14 cellular contexts compared by ENCODE assay signal in the genomic region with DNA sequence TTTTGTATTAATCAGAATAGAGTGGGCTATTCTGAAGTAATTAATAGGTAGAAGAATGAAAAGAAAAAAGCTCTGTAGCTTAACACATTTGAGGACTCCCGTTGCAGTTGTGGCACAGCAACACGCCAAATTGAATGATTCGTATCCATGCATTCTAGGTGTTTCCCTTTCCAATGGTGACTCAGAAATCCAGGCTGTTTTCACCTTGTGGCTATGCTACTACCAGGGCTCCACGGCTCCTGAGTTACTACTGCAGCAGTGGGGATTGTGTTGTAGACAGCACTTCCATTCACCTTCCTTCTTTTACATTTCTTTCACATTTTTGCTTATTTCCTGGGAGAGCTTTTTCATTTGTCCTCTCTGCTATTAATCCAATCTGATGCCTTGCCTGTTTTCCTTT.
A peak's percentile ranks its signal among the peaks of the same experiment; 100 is the strongest.
DNase-seq lines count a peak whose midpoint lies in the region; ATAC-seq and TF ChIP-seq lines count a peak whose summit lies in the region.
"Had no signal": no experiment of that assay in that cellular context is flagged by ENCODE, and none has a peak within 500 bp of the region (broad histone marks: within the 10 kb centered on the region; RNA-seq: fewer than 3 reads in every experiment).

No MANE protein-coding gene starts in this region.

- dilution Hi-C loops in mammary epithelial cell (cut with HindIII; ENCODE audit: low sequenced_read_pairs): no loop called here

- no peak overlapping the region for H3K27ac ChIP-seq in mammary epithelial cell (ENCODE audit: insufficient read depth, low read depth, low read length)
- no peak overlapping the region for H3K27ac ChIP-seq in heart right ventricle
- H3K27ac ChIP-seq: BLaER1 treated with 17β-estradiol and CSF1 and Interleukin-3, amounts not matched to agents 10 nM and 100 nM had no signal

- POLR2A ChIA-PET in MCF 10A (lab: Yijun Ruan, JAX) (no interaction called here), WTC11 (lab: Charles Lee) (no interaction called here)

- TF ChIP-seq CTCF in mammary epithelial cell (conservative IDR thresholded peaks at IDR 0.05 in 1 of 2, IDR thresholded peaks at IDR 0.05 in 1 of 2; ENCODE audit: extremely low read depth in 1 of 2, insufficient read depth in 1 of 2, low read depth in 1 of 2, low read length in 2 of 2): no peak
- TF ChIP-seq CTCF in MCF 10A (IDR thresholded peaks at IDR 0.05; ENCODE audit: unreplicated experiment): no peak
- no peak for TF ChIP-seq CTCF in WTC11 (IDR thresholded peaks at IDR 0.05)
- TF ChIP-seq CTCF in heart right ventricle (IDR thresholded peaks at IDR 0.05): no peak

- H3K4me3 ChIP-seq in mammary epithelial cell (replicated peaks in 1 of 3; ENCODE audit: insufficient read depth in 1 of 3, low read depth in 2 of 3, low read length in 3 of 3) (no peak overlapping the region), heart right ventricle (no peak overlapping the region)
- H3K4me3 ChIP-seq: BLaER1 treated with 17β-estradiol and CSF1 and Interleukin-3, amounts not matched to agents 10 nM and 100 nM had no signal

- intact Hi-C loops in mammary epithelial cell (cut with micrococcal nuclease) (no loop called here), MCF 10A (cut with micrococcal nuclease) (no loop called here), heart right ventricle (cut with DNase I) (no loop called here)

- 63% methylated on average over 4 of the region's 4 CpGs for WGBS in mammary epithelial cell (ENCODE audit: low coverage, missing lambda C conversion rate)
- 80 to 81% methylated on average over 4 of the region's 4 CpGs for WGBS in heart right ventricle, 2 donors

- no peaks in the 10 kb centered on the region for H4K20me1 ChIP-seq in mammary epithelial cell (ENCODE audit: insufficient read depth, low read length)
- H4K20me1 ChIP-seq: BLaER1 treated with 17β-estradiol and CSF1 and Interleukin-3, amounts not matched to agents 10 nM and 100 nM had no signal

- H3K27me3 Mint-ChIP-seq in MCF 10A (ENCODE audit: insufficient read depth, unreplicated experiment) (no peaks in the 10 kb centered on the region), WTC11 (ENCODE audit: low read depth) (no peaks in the 10 kb centered on the region)
- H3K27me3 Mint-ChIP-seq: CD4-positive, CD25-positive, alpha-beta regulatory T cell had no signal

- H3K9me3 Mint-ChIP-seq in MCF 10A (ENCODE audit: unreplicated experiment): peaks cover 8% of the 10 kb centered on the region
- peaks cover 12% of the 10 kb centered on the region for H3K9me3 Mint-ChIP-seq in WTC11
- H3K9me3 Mint-ChIP-seq: H9 had no signal

- CTCF ChIA-PET in mammary epithelial cell (lab: Charles Lee; ENCODE audit: low non-redundant PET): no interaction called here
- CTCF ChIA-PET in MCF 10A (lab: Yijun Ruan, JAX): interaction anchor here (0.5 kb wide), 1 partner anchor 1605 kb away, joined by 4 read pairs; no protein-coding TSS in a partner anchor
- CTCF ChIA-PET in WTC11 (lab: Charles Lee): no interaction called here

- in situ Hi-C loops in mammary epithelial cell (cut with MboI; ENCODE audit: low sequenced_read_pairs in 2 of 2): no loop called here

- H3K36me3 ChIP-seq in mammary epithelial cell (ENCODE audit: insufficient read depth, low read length) (no peaks in the 10 kb centered on the region), heart right ventricle (no peaks in the 10 kb centered on the region)
- H3K36me3 ChIP-seq: BLaER1 treated with 17β-estradiol and CSF1 and Interleukin-3, amounts not matched to agents 10 nM and 100 nM had no signal

- H3K27ac Mint-ChIP-seq in MCF 10A (ENCODE audit: low read depth, unreplicated experiment) (no peak overlapping the region), WTC11 (0 out of 2 replicates have a peak overlapping the region, but pooled peaks have one; percentile 6)
- H3K27ac Mint-ChIP-seq: CD4-positive, CD25-positive, alpha-beta regulatory T cell had no signal

- H3K27me3 ChIP-seq in mammary epithelial cell (ENCODE audit: insufficient read depth, low read length) (no peaks in the 10 kb centered on the region), heart right ventricle (no peaks in the 10 kb centered on the region)
- H3K27me3 ChIP-seq: BLaER1 treated with 17β-estradiol and CSF1 and Interleukin-3, amounts not matched to agents 10 nM and 100 nM had no signal

- ATAC-seq in WTC11 (peak; percentile 48; the same call in 1 of the 2 replicates), heart right ventricle (no peak)

- H3K4me1 Mint-ChIP-seq in MCF 10A (ENCODE audit: insufficient read depth, unreplicated experiment) (peaks cover 13% of the 10 kb centered on the region), WTC11 (peaks cover 15% of the 10 kb centered on the region)
- H3K4me1 Mint-ChIP-seq: CD4-positive, CD25-positive, alpha-beta regulatory T cell had no signal

- peak; percentile 31 for DNase-seq in mammary epithelial cell
- DNase-seq in MCF 10A (ENCODE audit: unreplicated experiment): no peak
- DNase-seq in WTC11 (ENCODE audit: low spot score): no peak
- DNase-seq in iPS-NIHi7 (ENCODE audit: extremely low spot score): peak; percentile 14
- no peak for DNase-seq in NCI-H1092 treated with DMSO at 0.1 percent for 48 hours (lab: John Stamatoyannopoulos, UW)
- no peak for DNase-seq in NCI-H146 (lab: John Stamatoyannopoulos, UW)
- DNase-seq in SHP77 (lab: John Stamatoyannopoulos, UW): no peak
- DNase-seq in heart right ventricle: no peak
- DNase-seq: 8988T; CD4-positive, CD25-positive, alpha-beta regulatory T cell; DMS53; GF-D8; H9 had no signal

- BruUV-seq in mammary epithelial cell (replicated peaks; lab: Mats Ljungman, UMichigan): no TSS peak
- no TSS peak for BruUV-seq in MCF 10A (replicated peaks; lab: Mats Ljungman, UMichigan)

- H3K36me3 Mint-ChIP-seq in MCF 10A (ENCODE audit: insufficient read depth, unreplicated experiment) (no peaks in the 10 kb centered on the region), WTC11 (no peaks in the 10 kb centered on the region)
- H3K36me3 Mint-ChIP-seq: CD4-positive, CD25-positive, alpha-beta regulatory T cell had no signal

- H3K4me2 ChIP-seq in mammary epithelial cell (ENCODE audit: insufficient read depth, low read depth, low read length): no peak overlapping the region
- H3K4me2 ChIP-seq: BLaER1 treated with 17β-estradiol and CSF1 and Interleukin-3, amounts not matched to agents 10 nM and 100 nM had no signal

- no peaks in the 10 kb centered on the region for H3K79me2 ChIP-seq in mammary epithelial cell (ENCODE audit: insufficient read depth, low read length)

- H3K9me3 ChIP-seq in mammary epithelial cell (replicated peaks; ENCODE audit: insufficient read depth, low read length) (no peaks in the 10 kb centered on the region), heart right ventricle (peaks cover 0 to 11% (median 0%) of the 10 kb centered on the region in 11 donors)
- H3K9me3 ChIP-seq: BLaER1 treated with 17β-estradiol and CSF1 and Interleukin-3, amounts not matched to agents 10 nM and 100 nM had no signal

- no peaks in the 10 kb centered on the region for H3K4me1 ChIP-seq in mammary epithelial cell (ENCODE audit: insufficient read depth, low read length)
- no peaks in the 10 kb centered on the region for H3K4me1 ChIP-seq in heart right ventricle
- H3K4me1 ChIP-seq: BLaER1 treated with 17β-estradiol and CSF1 and Interleukin-3, amounts not matched to agents 10 nM and 100 nM had no signal

- H2AFZ ChIP-seq in mammary epithelial cell (ENCODE audit: low read depth, low read length): no peak overlapping the region

- no peak overlapping the region for H3K4me3 Mint-ChIP-seq in MCF 10A (ENCODE audit: unreplicated experiment)
- H3K4me3 Mint-ChIP-seq in WTC11: no peak overlapping the region
- H3K4me3 Mint-ChIP-seq: CD4-positive, CD25-positive, alpha-beta regulatory T cell; H9 had no signal

- no peak overlapping the region for H3K9ac ChIP-seq in mammary epithelial cell (ENCODE audit: insufficient read depth, low read length)
- H3K9ac ChIP-seq: BLaER1 treated with 17β-estradiol and CSF1 and Interleukin-3, amounts not matched to agents 10 nM and 100 nM had no signal

TF ChIP-seq in WTC11, 78 proteins besides CTCF, POLR2A, EP300 and RAD21 (continues in another document):
- TF ChIP-seq, protein P1, sequence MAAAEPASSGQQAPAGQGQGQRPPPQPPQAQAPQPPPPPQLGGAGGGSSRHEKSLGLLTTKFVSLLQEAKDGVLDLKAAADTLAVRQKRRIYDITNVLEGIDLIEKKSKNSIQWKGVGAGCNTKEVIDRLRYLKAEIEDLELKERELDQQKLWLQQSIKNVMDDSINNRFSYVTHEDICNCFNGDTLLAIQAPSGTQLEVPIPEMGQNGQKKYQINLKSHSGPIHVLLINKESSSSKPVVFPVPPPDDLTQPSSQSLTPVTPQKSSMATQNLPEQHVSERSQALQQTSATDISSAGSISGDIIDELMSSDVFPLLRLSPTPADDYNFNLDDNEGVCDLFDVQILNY (CRISPR knock-in tag; IDR thresholded peaks at IDR 0.05): no peak
- TF ChIP-seq OVOL2 (CRISPR knock-in tag; IDR thresholded peaks at IDR 0.05; ENCODE audit: borderline replicate concordance) (no peak), ZNF396 (CRISPR knock-in tag; IDR thresholded peaks at IDR 0.05; ENCODE audit: borderline replicate concordance) (no peak), HMGA2 (CRISPR knock-in tag; IDR thresholded peaks at IDR 0.05) (no peak)
- TF ChIP-seq, protein P2, sequence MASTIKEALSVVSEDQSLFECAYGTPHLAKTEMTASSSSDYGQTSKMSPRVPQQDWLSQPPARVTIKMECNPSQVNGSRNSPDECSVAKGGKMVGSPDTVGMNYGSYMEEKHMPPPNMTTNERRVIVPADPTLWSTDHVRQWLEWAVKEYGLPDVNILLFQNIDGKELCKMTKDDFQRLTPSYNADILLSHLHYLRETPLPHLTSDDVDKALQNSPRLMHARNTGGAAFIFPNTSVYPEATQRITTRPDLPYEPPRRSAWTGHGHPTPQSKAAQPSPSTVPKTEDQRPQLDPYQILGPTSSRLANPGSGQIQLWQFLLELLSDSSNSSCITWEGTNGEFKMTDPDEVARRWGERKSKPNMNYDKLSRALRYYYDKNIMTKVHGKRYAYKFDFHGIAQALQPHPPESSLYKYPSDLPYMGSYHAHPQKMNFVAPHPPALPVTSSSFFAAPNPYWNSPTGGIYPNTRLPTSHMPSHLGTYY (CRISPR knock-in tag; IDR thresholded peaks at IDR 0.05): no peak

Comparison
In these comparisons a context has a peak if more than half of its experiments do, and no peak if none do; other contexts are left out.
1. DNase-seq: peak in mammary epithelial cell (single experiment) and iPS-NIHi7 (single experiment); none in MCF 10A (single experiment), WTC11 (single experiment), NCI-H1092 treated with DMSO at 0.1 percent for 48 hours (single experiment), NCI-H146 (single experiment), SHP77 (0 of 2) and heart right ventricle (0 of 2).